ENCODE assay signal across 8 cellular contexts in genomic region chr1:221725683-221726330, GRCh38. TPM values are rescaled to one million over a fixed set of nuclear protein-coding genes. Genes with fewer than 3 reads are reported as not detected.
A peak's percentile ranks its signal among the peaks of the same experiment; 100 is the strongest.
DNase-seq lines count a peak whose midpoint lies in the region; ATAC-seq and TF ChIP-seq lines count a peak whose summit lies in the region.

No MANE protein-coding gene starts in this region.

- TF ChIP-seq POLR2A in testis (IDR thresholded peaks at IDR 0.05), result no peak

- H3K4me1 Mint-ChIP-seq in naive thymus-derived CD4-positive, alpha-beta T cell, result peaks cover 39 to 76% (median 67%) of the 10 kb centered on the region in 7 donors

- POLR2A ChIA-PET in naive thymus-derived CD4-positive, alpha-beta T cell (lab: Charles Lee), result interaction anchor here (2.4 to 8.8 kb wide), 2 partner anchors 13 to 14 kb away, joined by 9 to 62 read pairs; partner anchors contain the start of gene DUSP10
- POLR2A ChIA-PET in HEK293T (lab: Yijun Ruan, JAX), result interaction anchor here (2.2 kb wide), 1 partner anchor 16 kb away, joined by 8 read pairs; the partner anchor contains the start of gene DUSP10

- peak overlapping the region in 9 of 10 donors; percentile 45 to 83 (median 72) for H3K4me3 Mint-ChIP-seq in naive thymus-derived CD4-positive, alpha-beta T cell

- intact Hi-C loops in naive thymus-derived CD4-positive, alpha-beta T cell (cut with micrococcal nuclease), result loop anchor here (1.0 kb wide), 3 partner anchors 13 to 16 kb away; partner anchors contain the start of gene DUSP10 (in 1 of the 2)
- intact Hi-C loops in testis (cut with DNase I; ENCODE audit: low total_unique reads), result no loop called here

- ATAC-seq in GM18861 (IDR thresholded peaks at IDR 0.05; ENCODE audit: unreplicated experiment) (peak; percentile 4), HG03064 (IDR thresholded peaks at IDR 0.05; ENCODE audit: low read depth, unreplicated experiment) (peak; percentile 10)
- peak; percentile 16 to 41 for ATAC-seq in activated naive CD4-positive, alpha-beta T cell treated with anti-CD3 and anti-CD28 coated beads, Interleukin-2, amount 50 U/mL, for 72 hours
- peak; percentile 60 for ATAC-seq in naive thymus-derived CD4-positive, alpha-beta T cell

- no peak for TF ChIP-seq CTCF in testis (IDR thresholded peaks at IDR 0.05)

- H3K4me3 ChIP-seq in naive thymus-derived CD4-positive, alpha-beta T cell (ENCODE audit: low read length), result peak overlapping the region; percentile 2
- no peak overlapping the region for H3K4me3 ChIP-seq in testis

- peak overlapping the region; percentile 89 to 92 for H3K27ac Mint-ChIP-seq in activated naive CD4-positive, alpha-beta T cell treated with anti-CD3 and anti-CD28 coated beads, Interleukin-2, amount 50 U/mL, for 72 hours
- peak overlapping the region; percentile 7 to 90 (median 74) for H3K27ac Mint-ChIP-seq in naive thymus-derived CD4-positive, alpha-beta T cell

- H3K36me3 Mint-ChIP-seq in activated naive CD4-positive, alpha-beta T cell treated with anti-CD3 and anti-CD28 coated beads, Interleukin-2, amount 50 U/mL, for 72 hours, result peaks cover 36 to 56% of the 10 kb centered on the region in 2 donors
- H3K36me3 Mint-ChIP-seq in naive thymus-derived CD4-positive, alpha-beta T cell, result peaks cover 0 to 58% (median 25%) of the 10 kb centered on the region in 5 donors

- H3K27me3 ChIP-seq in naive thymus-derived CD4-positive, alpha-beta T cell (ENCODE audit: control insufficient read depth in 2 of 2, insufficient read depth in 2 of 2, low read length in 2 of 2), result no peaks in the 10 kb centered on the region
- no peaks in the 10 kb centered on the region for H3K27me3 ChIP-seq in testis

- peaks cover 0 to 9% (median 0%) of the 10 kb centered on the region in 3 experiments for H3K9me3 ChIP-seq in naive thymus-derived CD4-positive, alpha-beta T cell (ENCODE audit: control insufficient read depth in 2 of 3, low read length in 3 of 3)
- no peaks in the 10 kb centered on the region for H3K9me3 ChIP-seq in testis

- CTCF ChIA-PET in naive thymus-derived CD4-positive, alpha-beta T cell (lab: Charles Lee), result interaction anchor here (1.4 to 2.3 kb wide), 2 partner anchors 12 to 16 kb away, joined by 7 to 8 read pairs; partner anchors contain the start of gene DUSP10
- CTCF ChIA-PET in HEK293T (lab: Yijun Ruan, JAX), result interaction anchor here (0.7 kb wide), 1 partner anchor 730 kb away, joined by 3 read pairs; no protein-coding TSS in a partner anchor

- H3K27me3 Mint-ChIP-seq in naive thymus-derived CD4-positive, alpha-beta T cell, result no peaks in the 10 kb centered on the region

- no peak for DNase-seq in activated naive CD4-positive, alpha-beta T cell treated with anti-CD3 and anti-CD28 coated beads, Interleukin-2, amount 50 U/mL, for 72 hours (ENCODE audit: low spot score in 2 of 2)
- DNase-seq in naive thymus-derived CD4-positive, alpha-beta T cell, result no peak
- no peak for DNase-seq in NCI-H187 (lab: John Stamatoyannopoulos, UW)
- no peak for DNase-seq in testis
- no peak for DNase-seq in HEK293T (ENCODE audit: extremely low spot score)
- DNase-seq in NCI-H345 treated with DMSO at 0.1 percent for 48 hours (lab: John Stamatoyannopoulos, UW; ENCODE audit: unreplicated experiment), result no peak

- H3K36me3 ChIP-seq in naive thymus-derived CD4-positive, alpha-beta T cell (ENCODE audit: control insufficient read depth in 2 of 3, insufficient read depth in 3 of 3, low read length in 3 of 3), result no peaks in the 10 kb centered on the region
- no peaks in the 10 kb centered on the region for H3K36me3 ChIP-seq in testis (ENCODE audit: low read depth, missing control alignments)

- H3K4me1 ChIP-seq in naive thymus-derived CD4-positive, alpha-beta T cell (ENCODE audit: control insufficient read depth in 2 of 2, insufficient read depth in 2 of 2, low read length in 2 of 2), result peaks cover 24 to 29% of the 10 kb centered on the region in 2 donors
- H3K4me1 ChIP-seq in testis, result no peaks in the 10 kb centered on the region

- peaks cover 5 to 10% of the 10 kb centered on the region in 2 donors for H3K9me3 Mint-ChIP-seq in activated naive CD4-positive, alpha-beta T cell treated with anti-CD3 and anti-CD28 coated beads, Interleukin-2, amount 50 U/mL, for 72 hours
- H3K9me3 Mint-ChIP-seq in naive thymus-derived CD4-positive, alpha-beta T cell, result peaks cover 0 to 21% (median 8%) of the 10 kb centered on the region in 11 donors

- peak overlapping the region; percentile 15 for H3K27ac ChIP-seq in naive thymus-derived CD4-positive, alpha-beta T cell (ENCODE audit: low read depth, low read length)
- no peak overlapping the region for H3K27ac ChIP-seq in testis

- 48 to 52% methylated on average over 2 of the region's 2 CpGs for WGBS in testis, 2 donors

TF ChIP-seq in HEK293T, 16 proteins besides CTCF, POLR2A, EP300 and RAD21:
- TF ChIP-seq HDGF (IDR thresholded peaks at IDR 0.05; ENCODE audit: borderline replicate concordance), result no peak
- TF ChIP-seq BHLHE40 (IDR thresholded peaks at IDR 0.05; ENCODE audit: borderline replicate concordance), result no peak
- TF ChIP-seq NFRKB (IDR thresholded peaks at IDR 0.05), result no peak
- TF ChIP-seq ZNF384 (IDR thresholded peaks at IDR 0.05), result no peak
- TF ChIP-seq SUZ12 (IDR thresholded peaks at IDR 0.05), result no peak
- TF ChIP-seq ARNT (IDR thresholded peaks at IDR 0.05), result no peak
- TF ChIP-seq LEF1 (IDR thresholded peaks at IDR 0.05; ENCODE audit: borderline replicate concordance), result no peak
- no peak for TF ChIP-seq FOXM1 (IDR thresholded peaks at IDR 0.05; ENCODE audit: borderline replicate concordance)
- no peak for TF ChIP-seq CTBP1 (IDR thresholded peaks at IDR 0.05; ENCODE audit: borderline replicate concordance)
- TF ChIP-seq ELF4 (IDR thresholded peaks at IDR 0.05), result no peak
- TF ChIP-seq FOXA1 (IDR thresholded peaks at IDR 0.05), result no peak
- TF ChIP-seq SP1 (IDR thresholded peaks at IDR 0.05), result no peak
- TF ChIP-seq TARDBP (IDR thresholded peaks at IDR 0.05), result no peak
- no peak for TF ChIP-seq PKNOX1 (IDR thresholded peaks at IDR 0.05)
- TF ChIP-seq L3MBTL2 (conservative IDR thresholded peaks at IDR 0.05), result no peak
- no peak for TF ChIP-seq FOXK2 (IDR thresholded peaks at IDR 0.05)
TF ChIP-seq in HEK293T: peak in this region for 0.

RNA-seq across cellular contexts. Expression of gene DUSP10, which starts 16.1 kb away (rescaled TPM):
- total RNA-seq in activated naive CD4-positive, alpha-beta T cell treated with anti-CD3 and anti-CD28 coated beads, Interleukin-2, amount 50 U/mL, for 72 hours, result 1 to 10 TPM; 7.8 to 9.3 TPM
- total RNA-seq in naive thymus-derived CD4-positive, alpha-beta T cell, result 10 to 100 TPM in 3 of 5 experiments, 1 to 10 TPM in 2; 2.5 to 60.6 (median 19.0) TPM
- polyA plus RNA-seq in naive thymus-derived CD4-positive, alpha-beta T cell, result 1 to 10 TPM; 3.5 to 3.7 TPM
- total RNA-seq in testis, result 10 to 100 TPM; 12.3 to 14.6 TPM
- 17.4 TPM for polyA plus RNA-seq in testis (ENCODE audit: insufficient read depth, low read depth, low replicate concordance)

Comparison
In these comparisons a context has a peak if more than half of its experiments do, and no peak if none do; other contexts are left out.
1. ATAC-seq: peak in every context shown above with its lines; median percentile 60 in naive thymus-derived CD4-positive, alpha-beta T cell; 28 in activated naive CD4-positive, alpha-beta T cell treated with anti-CD3 and anti-CD28 coated beads, Interleukin-2, amount 50 U/mL, for 72 hours; 10 in HG03064; 4 in GM18861.